ENCODE assay signal across 8 cellular contexts in genomic region chr9:76905984-76906861, GRCh38. TPM values are rescaled to one million over a fixed set of nuclear protein-coding genes. Genes with fewer than 3 reads are reported as not detected.
A peak's percentile ranks its signal among the peaks of the same experiment; 100 is the strongest.
DNase-seq lines count a peak whose midpoint lies in the region; ATAC-seq and TF ChIP-seq lines count a peak whose summit lies in the region.

Gene PRUNE2 (minus strand): TSS chr9:76906114. CDS start chr9:76905963, 151 bp downstream.

- no peaks in the 10 kb centered on the region for H3K9me3 ChIP-seq in Peyer's patch

- H3K36me3 ChIP-seq in Peyer's patch: no peaks in the 10 kb centered on the region

- H3K4me1 ChIP-seq in Peyer's patch: no peaks in the 10 kb centered on the region

- H3K27ac ChIP-seq in Peyer's patch: peak within 1 kb of the TSS in 3 of 4 donors; percentile 46 to 60 (median 47)

- TF ChIP-seq POLR2A in Peyer's patch (IDR thresholded peaks at IDR 0.05): peak; percentile 18 to 60

- peak within 1 kb of the TSS; percentile 12 to 51 (median 34) for H3K4me3 ChIP-seq in Peyer's patch

- intact Hi-C loops in left colon (cut with DNase I, micrococcal nuclease): no loop called here

- no peak for TF ChIP-seq CTCF in Peyer's patch (IDR thresholded peaks at IDR 0.05)

- H3K27me3 ChIP-seq in Peyer's patch: peaks cover 0 to 7% of the 10 kb centered on the region in 2 donors

- peak; percentile 84 for ATAC-seq in left colon
- no peak for ATAC-seq in HG02678 (IDR thresholded peaks at IDR 0.05; ENCODE audit: unreplicated experiment)
- ATAC-seq in GM18517 (IDR thresholded peaks at IDR 0.05; ENCODE audit: unreplicated experiment): no peak

- DNase-seq in Daoy (ENCODE audit: low read depth) (peak; percentile 92), HPDE6-E6E7 (ENCODE audit: extremely low spot score) (peak; percentile 2), Peyer's patch (peak in 2 of 3 donors; percentile 79 to 82), dermis microvascular lymphatic vessel endothelial cell (ENCODE audit: low read depth in 2 of 2) (peak in 1 of 2 donors; percentile 60), left colon (peak; percentile 82 to 86)
- peak; percentile 1 to 8 for DNase-seq in stimulated activated CD8-positive, alpha-beta memory T cell treated with anti-CD3 and anti-CD28 coated beads, Interleukin-7, amount 100 ng/mL, for 48 hours (ENCODE audit: extremely low read depth in 1 of 2, low read depth in 1 of 2)

RNA-seq across cellular contexts. Expression of gene PRUNE2, which starts in this region (rescaled TPM):
- total RNA-seq in Daoy (2014; rRNA removed; shearing (Covaris generic)): 2.0 and 5.6 TPM in 2 replicates
- total RNA-seq in Peyer's patch (10 to 100 TPM; 15.6 to 37.8 (median 26.1) TPM), dermis microvascular lymphatic vessel endothelial cell (10.8 and 22.5 TPM in 2 replicates), left colon (10 to 100 TPM; 33.6 to 80.5 TPM)
